ENCODE assay signal across 8 cellular contexts in genomic region chr14:95156765-95157194, GRCh38. TPM values are rescaled to one million over a fixed set of nuclear protein-coding genes. Genes with fewer than 3 reads are reported as not detected.
A peak's percentile ranks its signal among the peaks of the same experiment; 100 is the strongest.
DNase-seq lines count a peak whose midpoint lies in the region; ATAC-seq and TF ChIP-seq lines count a peak whose summit lies in the region.

No MANE protein-coding gene starts in this region.

- DNase-seq in Caco-2 (peak in 1 of 2 experiments; percentile 48), endodermal cell (no peak), NCI-H2081 treated with DMSO at 0.1 percent for 48 hours (lab: John Stamatoyannopoulos, UW) (no peak)
- peak; percentile 7 to 8 for DNase-seq in activated CD4-positive, alpha-beta T cell treated with anti-CD3 and anti-CD28 coated beads, Interleukin-2, amount 50 U/mL, for 4 hours
- DNase-seq in stimulated activated naive CD8-positive, alpha-beta T cell treated with anti-CD3 and anti-CD28 coated beads, Interleukin-15, amount 100 ng/mL, for 72 hours = peak; percentile 52 to 53

- no peaks in the 10 kb centered on the region for H3K27me3 Mint-ChIP-seq in Caco-2 (ENCODE audit: insufficient read depth, unreplicated experiment)
- H3K27me3 Mint-ChIP-seq in endodermal cell (ENCODE audit: insufficient read depth) = no peaks in the 10 kb centered on the region
- no peaks in the 10 kb centered on the region for H3K27me3 Mint-ChIP-seq in stimulated activated naive CD8-positive, alpha-beta T cell treated with anti-CD3 and anti-CD28 coated beads, Interleukin-15, amount 100 ng/mL, for 72 hours

- H3K27ac ChIP-seq in HUES48 (ENCODE audit: low read depth, low read length) (peak overlapping the region; percentile 91), endodermal cell (ENCODE audit: low read depth, low read length) (peak overlapping the region; percentile 46), mucosa of rectum (ENCODE audit: low read depth in 2 of 2, low read length in 2 of 2) (peak overlapping the region; percentile 93 to 95)

- no peaks in the 10 kb centered on the region for H3K36me3 ChIP-seq in Caco-2 (ENCODE audit: control insufficient read depth, insufficient read depth, low read length)
- no peaks in the 10 kb centered on the region for H3K36me3 ChIP-seq in HUES48 (ENCODE audit: control insufficient read depth, insufficient read depth, low read length)
- peaks cover 4% of the 10 kb centered on the region for H3K36me3 ChIP-seq in endodermal cell (ENCODE audit: control insufficient read depth, insufficient read depth, low read length)
- no peaks in the 10 kb centered on the region for H3K36me3 ChIP-seq in mucosa of rectum (ENCODE audit: control insufficient read depth in 2 of 2, insufficient read depth in 2 of 2, low read length in 2 of 2)

- TF ChIP-seq CTCF in Caco-2 (IDR thresholded peaks at IDR 0.05; ENCODE audit: insufficient read depth in 1 of 2, low read depth in 1 of 2, low read length in 1 of 2, severe bottlenecking in 1 of 2, unreplicated experiment in 1 of 2) = no peak
- no peak for TF ChIP-seq CTCF in endodermal cell (conservative IDR thresholded peaks at IDR 0.05)

- no peaks in the 10 kb centered on the region for H3K9me3 Mint-ChIP-seq in Caco-2 (ENCODE audit: unreplicated experiment)
- H3K9me3 Mint-ChIP-seq in endodermal cell = no peaks in the 10 kb centered on the region
- no peaks in the 10 kb centered on the region for H3K9me3 Mint-ChIP-seq in stimulated activated naive CD8-positive, alpha-beta T cell treated with anti-CD3 and anti-CD28 coated beads, Interleukin-15, amount 100 ng/mL, for 72 hours

- H3K27me3 ChIP-seq in Caco-2 (replicated peaks; ENCODE audit: control insufficient read depth, insufficient read depth, low read length) (no peaks in the 10 kb centered on the region), HUES48 (ENCODE audit: control insufficient read depth, insufficient read depth, low read length) (no peaks in the 10 kb centered on the region), endodermal cell (ENCODE audit: control insufficient read depth, insufficient read depth, low read length, poor library complexity, severe bottlenecking) (no peaks in the 10 kb centered on the region), mucosa of rectum (ENCODE audit: control insufficient read depth in 2 of 2, insufficient read depth in 2 of 2, low read length in 2 of 2) (no peaks in the 10 kb centered on the region)

- BruUV-seq in Caco-2 (replicated peaks; lab: Mats Ljungman, UMichigan) = no TSS peak

- CTCF ChIA-PET in Caco-2 (lab: Charles Lee) = no interaction called here

- H3K36me3 Mint-ChIP-seq in Caco-2 (ENCODE audit: insufficient read depth, unreplicated experiment) = peaks cover 5% of the 10 kb centered on the region
- peaks cover 4% of the 10 kb centered on the region for H3K36me3 Mint-ChIP-seq in endodermal cell (ENCODE audit: low read depth)

- H3K9me3 ChIP-seq in Caco-2 (no peaks in the 10 kb centered on the region), HUES48 (ENCODE audit: control insufficient read depth, insufficient read depth, low read length) (no peaks in the 10 kb centered on the region), endodermal cell (ENCODE audit: control insufficient read depth, low read length) (no peaks in the 10 kb centered on the region), mucosa of rectum (ENCODE audit: control insufficient read depth in 2 of 2, low read length in 2 of 2) (no peaks in the 10 kb centered on the region)

- H3K4me1 ChIP-seq in Caco-2 (peaks cover 5% of the 10 kb centered on the region; the same call in 1 of the 2 replicates), HUES48 (ENCODE audit: control insufficient read depth, insufficient read depth, low read length) (peaks cover 25% of the 10 kb centered on the region), endodermal cell (ENCODE audit: control insufficient read depth, insufficient read depth, low read length) (peaks cover 15% of the 10 kb centered on the region), mucosa of rectum (ENCODE audit: control insufficient read depth in 2 of 2, insufficient read depth in 2 of 2, low read length in 2 of 2) (peaks cover 14 to 28% of the 10 kb centered on the region in 2 donors)

- intact Hi-C loops in Caco-2 (cut with micrococcal nuclease; ENCODE audit: unreplicated experiment) = loop anchor here (5.0 kb wide), 1 partner anchor 41 kb away; no protein-coding TSS in a partner anchor

- H3K9ac ChIP-seq in HUES48 (ENCODE audit: low read depth, low read length) = peak overlapping the region; percentile 76; the same call in 1 of the 2 replicates
- H3K9ac ChIP-seq in endodermal cell (ENCODE audit: extremely low read depth, low read length, poor library complexity, severe bottlenecking) = peak overlapping the region; percentile 72
- peak overlapping the region; percentile 76 to 91 for H3K9ac ChIP-seq in mucosa of rectum (ENCODE audit: low read depth in 1 of 2, low read length in 2 of 2)

- H3K4me1 Mint-ChIP-seq in Caco-2 (ENCODE audit: low read depth, unreplicated experiment) (peaks cover 16% of the 10 kb centered on the region), endodermal cell (peaks cover 43% of the 10 kb centered on the region)
- peaks cover 51% of the 10 kb centered on the region for H3K4me1 Mint-ChIP-seq in stimulated activated naive CD8-positive, alpha-beta T cell treated with anti-CD3 and anti-CD28 coated beads, Interleukin-15, amount 100 ng/mL, for 72 hours

- H3K27ac Mint-ChIP-seq in Caco-2 (ENCODE audit: unreplicated experiment) = peak overlapping the region; percentile 95
- H3K27ac Mint-ChIP-seq in endodermal cell = no peak overlapping the region
- peak overlapping the region; percentile 60 to 91 for H3K27ac Mint-ChIP-seq in stimulated activated naive CD8-positive, alpha-beta T cell treated with anti-CD3 and anti-CD28 coated beads, Interleukin-15, amount 100 ng/mL, for 72 hours

- H3K4me3 ChIP-seq in Caco-2 (ENCODE audit: low read depth, low read length) (peak overlapping the region; percentile 84), HUES48 (ENCODE audit: low read depth, low read length) (peak overlapping the region; percentile 80), endodermal cell (ENCODE audit: low read length) (peak overlapping the region; percentile 96), mucosa of rectum (ENCODE audit: low read length in 2 of 2) (peak overlapping the region; percentile 80 to 91)

- H3K4me3 Mint-ChIP-seq in Caco-2 (ENCODE audit: unreplicated experiment) = peak overlapping the region; percentile 92
- H3K4me3 Mint-ChIP-seq in endodermal cell = peak overlapping the region; percentile 89
- peak overlapping the region; percentile 77 to 88 for H3K4me3 Mint-ChIP-seq in stimulated activated naive CD8-positive, alpha-beta T cell treated with anti-CD3 and anti-CD28 coated beads, Interleukin-15, amount 100 ng/mL, for 72 hours

- 0% methylated on average over 19 to 61 of the region's 61 CpGs for WGBS in endodermal cell (ENCODE audit: insufficient coverage in 1 of 2, insufficient read length in 1 of 2), 2 experiments

- ATAC-seq in GM21515 (IDR thresholded peaks at IDR 0.05; ENCODE audit: unreplicated experiment) = peak; percentile 37
- ATAC-seq in stimulated activated naive CD8-positive, alpha-beta T cell treated with anti-CD3 and anti-CD28 coated beads, Interleukin-15, amount 100 ng/mL, for 72 hours = peak; percentile 54

- POLR2A ChIA-PET in Caco-2 (lab: Charles Lee) = no interaction called here

RNA-seq across cellular contexts. Expression of gene DICER1, which starts 0.5 kb away (rescaled TPM):
- total RNA-seq in Caco-2 (2022) (56.0 and 57.3 TPM in 2 replicates), endodermal cell (10 to 100 TPM; 66.1 to 69.2 TPM)
- polyA plus RNA-seq in endodermal cell (2013, experiment 1 of 2) = 53.6 TPM
- polyA plus RNA-seq in endodermal cell (2013, experiment 2 of 2) = 53.5 TPM

Comparison
In these comparisons a context has a peak if more than half of its experiments do, and no peak if none do; other contexts are left out.
1. DNase-seq: peak in activated CD4-positive, alpha-beta T cell treated with anti-CD3 and anti-CD28 coated beads, Interleukin-2, amount 50 U/mL, for 4 hours (2 of 2) and stimulated activated naive CD8-positive, alpha-beta T cell treated with anti-CD3 and anti-CD28 coated beads, Interleukin-15, amount 100 ng/mL, for 72 hours (2 of 2); none in endodermal cell (single experiment) and NCI-H2081 treated with DMSO at 0.1 percent for 48 hours (single experiment).
2. Peak in every context shown above with its lines, with median percentiles within 50 percentile points of each other: H3K4me3 ChIP-seq, H3K4me3 Mint-ChIP-seq, H3K27ac ChIP-seq and H3K9ac ChIP-seq.